9 cellular contexts compared by ENCODE assay signal in the genomic region with DNA sequence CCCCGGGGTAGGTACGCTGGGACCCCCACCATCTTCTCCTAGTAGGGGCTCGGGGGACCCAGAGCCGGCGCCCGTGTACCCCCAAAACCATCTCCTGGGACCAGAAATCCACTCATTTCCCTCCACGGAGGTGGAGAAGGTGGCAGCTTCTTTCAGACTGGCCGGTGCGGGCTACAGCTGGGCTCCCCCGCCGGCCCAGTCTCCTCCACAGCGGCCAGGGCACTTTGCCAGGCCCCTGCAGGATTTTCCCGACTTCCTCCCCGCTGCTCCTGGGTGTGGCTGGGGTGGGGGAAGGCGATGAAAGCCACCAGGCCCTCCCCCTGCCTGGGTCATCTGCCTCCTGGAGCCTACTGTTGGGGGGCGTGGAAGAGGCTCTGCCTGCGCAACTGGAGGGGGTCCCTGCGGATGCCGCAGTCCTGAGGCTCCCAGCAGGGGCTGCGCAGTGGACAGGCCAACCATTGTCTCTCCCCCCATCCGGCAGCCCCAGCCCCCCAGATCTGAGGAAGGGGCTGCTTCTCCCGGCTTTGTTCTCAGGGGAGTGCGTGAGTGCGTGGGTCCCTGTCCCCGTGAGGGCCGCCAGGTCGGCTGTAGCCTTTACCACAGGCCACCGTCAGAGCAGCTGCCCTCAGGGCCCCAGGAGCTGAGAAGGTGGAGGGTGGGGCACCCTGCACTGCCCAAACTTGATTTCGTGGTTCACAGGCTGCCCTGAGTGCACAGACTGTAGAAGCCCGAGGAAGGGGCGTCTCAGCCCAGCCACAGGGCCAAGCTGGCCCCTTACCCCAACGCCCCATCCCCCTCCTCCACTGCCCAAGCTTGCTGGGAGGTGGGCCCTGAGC. TPM values are rescaled to one million over a fixed set of nuclear protein-coding genes. Genes with fewer than 3 reads are reported as not detected.
A peak's percentile ranks its signal among the peaks of the same experiment; 100 is the strongest.
DNase-seq lines count a peak whose midpoint lies in the region; ATAC-seq, FAIRE-seq and TF ChIP-seq lines count a peak whose summit lies in the region.
"Had no signal": no experiment of that assay in that cellular context is flagged by ENCODE, and none has a peak within 500 bp of the region (broad histone marks: within the 10 kb centered on the region; RNA-seq: fewer than 3 reads in every experiment).

No MANE protein-coding gene starts in this region.

- H4K5ac ChIP-seq in mesendoderm (ENCODE audit: low read length), result no peak overlapping the region

- H3K4ac ChIP-seq in mesendoderm (ENCODE audit: low read depth, low read length), result peak overlapping the region; percentile 81

- peak overlapping the region; percentile 76 for H3K56ac ChIP-seq in mesendoderm (ENCODE audit: low read length)

- peak overlapping the region; percentile 95 for H3K18ac ChIP-seq in mesendoderm (ENCODE audit: low read length)

- no peak for ATAC-seq in HG03457 (IDR thresholded peaks at IDR 0.05; ENCODE audit: unreplicated experiment)

- H3K27ac ChIP-seq in coronary artery, result no peak overlapping the region
- peak overlapping the region; percentile 38 for H3K27ac ChIP-seq in mesendoderm (ENCODE audit: low read depth, low read length)

- TF ChIP-seq CTCF in coronary artery (IDR thresholded peaks at IDR 0.05), result no peak

- no peak for FAIRE-seq in GM12891 (lab: Jason Lieb, UNC)

- H3K79me2 ChIP-seq in mesendoderm (ENCODE audit: control insufficient read depth, insufficient read depth, low read length), result no peaks in the 10 kb centered on the region

- peak overlapping the region; percentile 68 for H3K9ac ChIP-seq in mesendoderm (ENCODE audit: low read length)

- no CpG with 5 or more reads among the region's 32 CpGs for WGBS in mesendoderm (ENCODE audit: extremely low coverage, insufficient coverage, low lambda C conversion rate)

- DNase-seq in NCI-H2029 (lab: John Stamatoyannopoulos, UW), result peak; percentile 35
- DNase-seq in NCI-H2029 treated with DMSO at 0.1 percent for 48 hours (lab: John Stamatoyannopoulos, UW), result no peak
- peak; percentile 66 for DNase-seq in NCI-H748 (lab: John Stamatoyannopoulos, UW; ENCODE audit: unreplicated experiment)
- DNase-seq in coronary artery (ENCODE audit: low spot score), result no peak
- DNase-seq in mesendoderm, result peak; percentile 51
- no peak for DNase-seq in NCI-H774 (lab: John Stamatoyannopoulos, UW)
- DNase-seq in GM12891 (ENCODE audit: insufficient read length, low spot score), result no peak

- H2BK15ac ChIP-seq in mesendoderm (replicated peaks; ENCODE audit: low read depth), result no peak overlapping the region

- H3K36me3 ChIP-seq in mesendoderm (ENCODE audit: control insufficient read depth, insufficient read depth, low read length), result no peaks in the 10 kb centered on the region

- peaks cover 4% of the 10 kb centered on the region for H3K79me1 ChIP-seq in mesendoderm (ENCODE audit: low read length)

- no peak overlapping the region for H4K8ac ChIP-seq in mesendoderm (ENCODE audit: low read depth, low read length)

- H3K4me2 ChIP-seq in mesendoderm (ENCODE audit: low read length), result peak overlapping the region; percentile 57

- H2AK5ac ChIP-seq in mesendoderm (ENCODE audit: low read length), result no peak overlapping the region

- no peaks in the 10 kb centered on the region for H3K27me3 ChIP-seq in mesendoderm (ENCODE audit: insufficient read depth, low read length, poor library complexity)

- no peak for TF ChIP-seq POLR2A in GM12891 (IDR thresholded peaks at IDR 0.05; ENCODE audit: low read depth, low read length)

- H3K4me3 ChIP-seq in coronary artery (peak overlapping the region; percentile 85), mesendoderm (ENCODE audit: low read length) (peak overlapping the region; percentile 15)

- no peak overlapping the region for H3K23ac ChIP-seq in mesendoderm (ENCODE audit: low read length)

- peaks cover 8% of the 10 kb centered on the region for H3K4me1 ChIP-seq in mesendoderm (ENCODE audit: control insufficient read depth, low read depth, low read length)

- H2BK5ac ChIP-seq in mesendoderm (ENCODE audit: low read length), result no peak overlapping the region

- no peak overlapping the region for H2BK120ac ChIP-seq in mesendoderm (ENCODE audit: low read depth, low read length)

TF ChIP-seq in GM12891, 5 proteins besides CTCF, POLR2A, EP300 and RAD21:
- TF ChIP-seq SPI1 (IDR thresholded peaks at IDR 0.05; ENCODE audit: low read depth, low read length) (no peak), POLR2AphosphoS5 (IDR thresholded peaks at IDR 0.05; ENCODE audit: low read depth, low read length) (no peak), POU2F2 (IDR thresholded peaks at IDR 0.05; ENCODE audit: low read depth, low read length) (no peak), TAF1 (IDR thresholded peaks at IDR 0.05; ENCODE audit: low read depth, low read length) (no peak), PAX5 (IDR thresholded peaks at IDR 0.05; ENCODE audit: insufficient read depth, low read length, severe bottlenecking) (no peak)

RNA-seq across cellular contexts. Expression of a gene that starts 1.3 kb away (rescaled TPM):
- 26.7 TPM for polyA plus RNA-seq in mesendoderm (2013, experiment 1 of 2)
- polyA plus RNA-seq in mesendoderm (2013, experiment 2 of 2), result 26.6 TPM
- 14.4 TPM for polyA plus RNA-seq in GM12891 (2012; ENCODE audit: low read depth, missing spikeins)
- polyA plus RNA-seq: CD4-positive, alpha-beta memory T cell had no signal

RNA-seq across cellular contexts. Expression of a gene that starts 7.9 kb away (rescaled TPM):
- polyA plus RNA-seq in mesendoderm (2013, experiment 1 of 2), result 13.2 TPM
- 12.9 TPM for polyA plus RNA-seq in mesendoderm (2013, experiment 2 of 2)
- polyA plus RNA-seq in GM12891 (2012; ENCODE audit: low read depth, missing spikeins), result 191 TPM

RNA-seq across cellular contexts. Expression of a gene that starts 21.3 kb away (rescaled TPM):
- 0.27 TPM for polyA plus RNA-seq in mesendoderm (2013, experiment 1 of 2)
- polyA plus RNA-seq in mesendoderm (2013, experiment 2 of 2), result 0.34 TPM
- polyA plus RNA-seq in GM12891 (2012; ENCODE audit: low read depth, missing spikeins), result 0.45 TPM

RNA-seq across cellular contexts. Expression of a gene that starts 39.3 kb away (rescaled TPM):
- not detected for polyA plus RNA-seq in mesendoderm (2013, experiment 1 of 2)
- polyA plus RNA-seq in mesendoderm (2013, experiment 2 of 2), result not detected
- 0.15 TPM for polyA plus RNA-seq in GM12891 (2012; ENCODE audit: low read depth, missing spikeins)

RNA-seq across cellular contexts. Expression of a gene that starts 52.9 kb away (rescaled TPM):
- not detected for polyA plus RNA-seq in mesendoderm (2013, experiment 1 of 2)
- polyA plus RNA-seq in mesendoderm (2013, experiment 2 of 2), result not detected
- polyA plus RNA-seq in GM12891 (2012; ENCODE audit: low read depth, missing spikeins), result 0.08 TPM
- polyA plus RNA-seq: CD4-positive, alpha-beta memory T cell had no signal

Comparison
In these comparisons a context has a peak if more than half of its experiments do, and no peak if none do; other contexts are left out.
1. DNase-seq: peak in NCI-H2029 (single experiment), NCI-H748 (single experiment) and mesendoderm (single experiment); none in NCI-H2029 treated with DMSO at 0.1 percent for 48 hours (single experiment), coronary artery (single experiment), NCI-H774 (single experiment) and GM12891 (single experiment).